Comparison of ENCODE assay signal across 1 cellular context in the genomic region with DNA sequence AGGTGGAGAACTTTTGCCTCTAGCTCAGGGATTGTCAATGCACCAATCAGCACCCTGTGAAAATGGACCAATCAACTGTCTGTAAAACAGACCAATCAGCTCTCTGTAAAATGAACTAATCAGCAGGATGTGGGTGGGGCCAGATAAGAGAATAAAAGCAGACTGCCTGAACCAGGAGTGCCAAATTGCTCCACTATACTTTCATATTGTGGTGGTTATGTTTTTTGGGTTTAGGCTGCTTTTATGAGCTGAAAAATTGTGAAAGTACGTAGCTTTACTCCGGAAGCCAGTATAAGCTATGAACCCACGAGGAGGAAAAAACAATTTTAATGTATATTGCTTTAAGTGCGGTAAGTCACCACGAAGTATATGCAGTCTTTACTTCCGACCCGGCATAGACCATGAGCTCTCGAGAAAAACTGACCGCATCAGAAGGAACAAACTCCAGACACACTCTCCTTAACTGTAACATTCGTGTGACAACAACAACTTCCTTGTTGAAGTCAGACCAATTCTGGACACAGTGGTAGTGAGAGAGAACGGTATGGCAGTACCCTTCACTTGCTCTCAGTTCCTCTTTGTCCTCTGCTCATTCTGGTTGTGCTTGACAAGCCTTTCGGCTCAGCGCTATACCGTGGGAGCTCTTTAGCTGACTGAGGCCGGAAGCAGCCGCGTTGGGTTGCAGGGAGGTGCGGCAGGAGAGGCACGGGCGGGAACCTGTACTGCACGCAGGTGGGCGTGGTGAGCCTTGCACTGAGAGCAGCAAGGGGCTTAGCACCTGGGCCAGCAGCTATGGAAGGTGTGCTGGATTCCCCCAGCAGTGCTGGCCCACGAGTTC.
TF ChIP-seq lines count a peak whose summit lies in the region.

No MANE protein-coding gene starts in this region.

TF ChIP-seq in WTC11, 78 proteins besides CTCF, POLR2A, EP300 and RAD21 (continued from another document):
- TF ChIP-seq, protein P1, sequence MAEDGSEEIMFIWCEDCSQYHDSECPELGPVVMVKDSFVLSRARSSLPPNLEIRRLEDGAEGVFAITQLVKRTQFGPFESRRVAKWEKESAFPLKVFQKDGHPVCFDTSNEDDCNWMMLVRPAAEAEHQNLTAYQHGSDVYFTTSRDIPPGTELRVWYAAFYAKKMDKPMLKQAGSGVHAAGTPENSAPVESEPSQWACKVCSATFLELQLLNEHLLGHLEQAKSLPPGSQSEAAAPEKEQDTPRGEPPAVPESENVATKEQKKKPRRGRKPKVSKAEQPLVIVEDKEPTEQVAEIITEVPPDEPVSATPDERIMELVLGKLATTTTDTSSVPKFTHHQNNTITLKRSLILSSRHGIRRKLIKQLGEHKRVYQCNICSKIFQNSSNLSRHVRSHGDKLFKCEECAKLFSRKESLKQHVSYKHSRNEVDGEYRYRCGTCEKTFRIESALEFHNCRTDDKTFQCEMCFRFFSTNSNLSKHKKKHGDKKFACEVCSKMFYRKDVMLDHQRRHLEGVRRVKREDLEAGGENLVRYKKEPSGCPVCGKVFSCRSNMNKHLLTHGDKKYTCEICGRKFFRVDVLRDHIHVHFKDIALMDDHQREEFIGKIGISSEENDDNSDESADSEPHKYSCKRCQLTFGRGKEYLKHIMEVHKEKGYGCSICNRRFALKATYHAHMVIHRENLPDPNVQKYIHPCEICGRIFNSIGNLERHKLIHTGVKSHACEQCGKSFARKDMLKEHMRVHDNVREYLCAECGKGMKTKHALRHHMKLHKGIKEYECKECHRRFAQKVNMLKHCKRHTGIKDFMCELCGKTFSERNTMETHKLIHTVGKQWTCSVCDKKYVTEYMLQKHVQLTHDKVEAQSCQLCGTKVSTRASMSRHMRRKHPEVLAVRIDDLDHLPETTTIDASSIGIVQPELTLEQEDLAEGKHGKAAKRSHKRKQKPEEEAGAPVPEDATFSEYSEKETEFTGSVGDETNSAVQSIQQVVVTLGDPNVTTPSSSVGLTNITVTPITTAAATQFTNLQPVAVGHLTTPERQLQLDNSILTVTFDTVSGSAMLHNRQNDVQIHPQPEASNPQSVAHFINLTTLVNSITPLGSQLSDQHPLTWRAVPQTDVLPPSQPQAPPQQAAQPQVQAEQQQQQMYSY (CRISPR knock-in tag; IDR thresholded peaks at IDR 0.05): no peak
- TF ChIP-seq, protein P2, sequence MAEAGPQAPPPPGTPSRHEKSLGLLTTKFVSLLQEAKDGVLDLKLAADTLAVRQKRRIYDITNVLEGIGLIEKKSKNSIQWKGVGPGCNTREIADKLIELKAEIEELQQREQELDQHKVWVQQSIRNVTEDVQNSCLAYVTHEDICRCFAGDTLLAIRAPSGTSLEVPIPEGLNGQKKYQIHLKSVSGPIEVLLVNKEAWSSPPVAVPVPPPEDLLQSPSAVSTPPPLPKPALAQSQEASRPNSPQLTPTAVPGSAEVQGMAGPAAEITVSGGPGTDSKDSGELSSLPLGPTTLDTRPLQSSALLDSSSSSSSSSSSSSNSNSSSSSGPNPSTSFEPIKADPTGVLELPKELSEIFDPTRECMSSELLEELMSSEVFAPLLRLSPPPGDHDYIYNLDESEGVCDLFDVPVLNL (CRISPR knock-in tag; IDR thresholded peaks at IDR 0.05; ENCODE audit: borderline replicate concordance, low read depth): no peak
- TF ChIP-seq NFYB (CRISPR knock-in tag; conservative IDR thresholded peaks at IDR 0.05; ENCODE audit: low read depth) (no peak), MYBL2 (CRISPR knock-in tag; IDR thresholded peaks at IDR 0.05) (no peak), FOXP1 (CRISPR knock-in tag; IDR thresholded peaks at IDR 0.05; ENCODE audit: borderline replicate concordance) (no peak), GABPB1 (CRISPR knock-in tag; IDR thresholded peaks at IDR 0.05) (no peak)
- TF ChIP-seq, protein P3, sequence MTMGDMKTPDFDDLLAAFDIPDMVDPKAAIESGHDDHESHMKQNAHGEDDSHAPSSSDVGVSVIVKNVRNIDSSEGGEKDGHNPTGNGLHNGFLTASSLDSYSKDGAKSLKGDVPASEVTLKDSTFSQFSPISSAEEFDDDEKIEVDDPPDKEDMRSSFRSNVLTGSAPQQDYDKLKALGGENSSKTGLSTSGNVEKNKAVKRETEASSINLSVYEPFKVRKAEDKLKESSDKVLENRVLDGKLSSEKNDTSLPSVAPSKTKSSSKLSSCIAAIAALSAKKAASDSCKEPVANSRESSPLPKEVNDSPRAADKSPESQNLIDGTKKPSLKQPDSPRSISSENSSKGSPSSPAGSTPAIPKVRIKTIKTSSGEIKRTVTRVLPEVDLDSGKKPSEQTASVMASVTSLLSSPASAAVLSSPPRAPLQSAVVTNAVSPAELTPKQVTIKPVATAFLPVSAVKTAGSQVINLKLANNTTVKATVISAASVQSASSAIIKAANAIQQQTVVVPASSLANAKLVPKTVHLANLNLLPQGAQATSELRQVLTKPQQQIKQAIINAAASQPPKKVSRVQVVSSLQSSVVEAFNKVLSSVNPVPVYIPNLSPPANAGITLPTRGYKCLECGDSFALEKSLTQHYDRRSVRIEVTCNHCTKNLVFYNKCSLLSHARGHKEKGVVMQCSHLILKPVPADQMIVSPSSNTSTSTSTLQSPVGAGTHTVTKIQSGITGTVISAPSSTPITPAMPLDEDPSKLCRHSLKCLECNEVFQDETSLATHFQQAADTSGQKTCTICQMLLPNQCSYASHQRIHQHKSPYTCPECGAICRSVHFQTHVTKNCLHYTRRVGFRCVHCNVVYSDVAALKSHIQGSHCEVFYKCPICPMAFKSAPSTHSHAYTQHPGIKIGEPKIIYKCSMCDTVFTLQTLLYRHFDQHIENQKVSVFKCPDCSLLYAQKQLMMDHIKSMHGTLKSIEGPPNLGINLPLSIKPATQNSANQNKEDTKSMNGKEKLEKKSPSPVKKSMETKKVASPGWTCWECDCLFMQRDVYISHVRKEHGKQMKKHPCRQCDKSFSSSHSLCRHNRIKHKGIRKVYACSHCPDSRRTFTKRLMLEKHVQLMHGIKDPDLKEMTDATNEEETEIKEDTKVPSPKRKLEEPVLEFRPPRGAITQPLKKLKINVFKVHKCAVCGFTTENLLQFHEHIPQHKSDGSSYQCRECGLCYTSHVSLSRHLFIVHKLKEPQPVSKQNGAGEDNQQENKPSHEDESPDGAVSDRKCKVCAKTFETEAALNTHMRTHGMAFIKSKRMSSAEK (CRISPR knock-in tag; IDR thresholded peaks at IDR 0.05; ENCODE audit: borderline replicate concordance): no peak
